In the genomic region with DNA sequence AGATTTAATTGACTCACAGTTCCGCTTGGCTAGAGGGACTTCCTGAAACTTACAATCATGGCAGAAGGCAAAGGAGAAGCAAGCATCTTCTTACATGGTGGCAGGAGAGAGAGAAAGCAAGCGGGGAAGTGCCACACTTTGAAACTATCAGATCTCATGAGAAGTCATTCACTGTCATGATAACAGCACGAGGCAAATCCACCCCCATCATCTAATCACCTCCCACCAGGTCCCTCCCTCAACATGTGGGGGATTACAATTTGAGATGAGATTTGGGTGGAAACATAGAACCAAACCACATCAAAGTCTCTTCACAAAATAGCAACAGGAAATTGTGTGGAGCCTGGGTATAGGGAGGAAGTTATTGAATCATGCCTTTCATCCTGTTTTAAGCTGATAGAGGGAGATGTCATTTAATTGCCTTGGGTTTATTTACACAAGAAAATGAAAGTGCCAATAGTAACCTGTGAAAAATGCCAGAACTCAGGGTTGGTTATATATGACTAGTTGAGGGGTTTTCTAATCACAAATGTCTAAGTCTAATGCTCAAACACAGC, we compare ENCODE assay signal across 1 cellular context.
TF ChIP-seq lines count a peak whose summit lies in the region.

No MANE protein-coding gene starts in this region.

TF ChIP-seq in HCT116, 20 proteins besides CTCF, POLR2A, EP300 and RAD21 (continued from another document):
- TF ChIP-seq, protein P1, sequence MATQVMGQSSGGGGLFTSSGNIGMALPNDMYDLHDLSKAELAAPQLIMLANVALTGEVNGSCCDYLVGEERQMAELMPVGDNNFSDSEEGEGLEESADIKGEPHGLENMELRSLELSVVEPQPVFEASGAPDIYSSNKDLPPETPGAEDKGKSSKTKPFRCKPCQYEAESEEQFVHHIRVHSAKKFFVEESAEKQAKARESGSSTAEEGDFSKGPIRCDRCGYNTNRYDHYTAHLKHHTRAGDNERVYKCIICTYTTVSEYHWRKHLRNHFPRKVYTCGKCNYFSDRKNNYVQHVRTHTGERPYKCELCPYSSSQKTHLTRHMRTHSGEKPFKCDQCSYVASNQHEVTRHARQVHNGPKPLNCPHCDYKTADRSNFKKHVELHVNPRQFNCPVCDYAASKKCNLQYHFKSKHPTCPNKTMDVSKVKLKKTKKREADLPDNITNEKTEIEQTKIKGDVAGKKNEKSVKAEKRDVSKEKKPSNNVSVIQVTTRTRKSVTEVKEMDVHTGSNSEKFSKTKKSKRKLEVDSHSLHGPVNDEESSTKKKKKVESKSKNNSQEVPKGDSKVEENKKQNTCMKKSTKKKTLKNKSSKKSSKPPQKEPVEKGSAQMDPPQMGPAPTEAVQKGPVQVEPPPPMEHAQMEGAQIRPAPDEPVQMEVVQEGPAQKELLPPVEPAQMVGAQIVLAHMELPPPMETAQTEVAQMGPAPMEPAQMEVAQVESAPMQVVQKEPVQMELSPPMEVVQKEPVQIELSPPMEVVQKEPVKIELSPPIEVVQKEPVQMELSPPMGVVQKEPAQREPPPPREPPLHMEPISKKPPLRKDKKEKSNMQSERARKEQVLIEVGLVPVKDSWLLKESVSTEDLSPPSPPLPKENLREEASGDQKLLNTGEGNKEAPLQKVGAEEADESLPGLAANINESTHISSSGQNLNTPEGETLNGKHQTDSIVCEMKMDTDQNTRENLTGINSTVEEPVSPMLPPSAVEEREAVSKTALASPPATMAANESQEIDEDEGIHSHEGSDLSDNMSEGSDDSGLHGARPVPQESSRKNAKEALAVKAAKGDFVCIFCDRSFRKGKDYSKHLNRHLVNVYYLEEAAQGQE (IDR thresholded peaks at IDR 0.05; ENCODE audit: low read depth) = no peak
- TF ChIP-seq SRF (IDR thresholded peaks at IDR 0.05; ENCODE audit: low read depth) (peak; percentile 68), CBX3 (IDR thresholded peaks at IDR 0.05; ENCODE audit: low read depth) (peak; percentile 89), ZFX (IDR thresholded peaks at IDR 0.05) (no peak), ELF1 (IDR thresholded peaks at IDR 0.05; ENCODE audit: borderline replicate concordance, low read depth) (peak; percentile 42), POLR2AphosphoS5 (IDR thresholded peaks at IDR 0.05; ENCODE audit: low read depth, low read length) (peak; percentile 62), ZNF274 (IDR thresholded peaks at IDR 0.05; ENCODE audit: low read depth, low read length) (no peak), EGR1 (IDR thresholded peaks at IDR 0.05; ENCODE audit: low read depth) (peak; percentile 83), SP1 (IDR thresholded peaks at IDR 0.05; ENCODE audit: low read depth) (peak; percentile 98), YY1 (IDR thresholded peaks at IDR 0.05; ENCODE audit: extremely low read depth, insufficient replicate concordance, low read depth, low read length) (no peak), EZH2 (IDR thresholded peaks at IDR 0.05) (no peak), CEBPB (IDR thresholded peaks at IDR 0.05; ENCODE audit: low read depth) (peak; percentile 93), EZH2phosphoT487 (IDR thresholded peaks at IDR 0.05; ENCODE audit: borderline replicate concordance) (no peak), JUND (IDR thresholded peaks at IDR 0.05) (peak; percentile 97), SIN3A (IDR thresholded peaks at IDR 0.05; ENCODE audit: low read depth) (peak; percentile 93)
- TF ChIP-seq, protein P2, sequence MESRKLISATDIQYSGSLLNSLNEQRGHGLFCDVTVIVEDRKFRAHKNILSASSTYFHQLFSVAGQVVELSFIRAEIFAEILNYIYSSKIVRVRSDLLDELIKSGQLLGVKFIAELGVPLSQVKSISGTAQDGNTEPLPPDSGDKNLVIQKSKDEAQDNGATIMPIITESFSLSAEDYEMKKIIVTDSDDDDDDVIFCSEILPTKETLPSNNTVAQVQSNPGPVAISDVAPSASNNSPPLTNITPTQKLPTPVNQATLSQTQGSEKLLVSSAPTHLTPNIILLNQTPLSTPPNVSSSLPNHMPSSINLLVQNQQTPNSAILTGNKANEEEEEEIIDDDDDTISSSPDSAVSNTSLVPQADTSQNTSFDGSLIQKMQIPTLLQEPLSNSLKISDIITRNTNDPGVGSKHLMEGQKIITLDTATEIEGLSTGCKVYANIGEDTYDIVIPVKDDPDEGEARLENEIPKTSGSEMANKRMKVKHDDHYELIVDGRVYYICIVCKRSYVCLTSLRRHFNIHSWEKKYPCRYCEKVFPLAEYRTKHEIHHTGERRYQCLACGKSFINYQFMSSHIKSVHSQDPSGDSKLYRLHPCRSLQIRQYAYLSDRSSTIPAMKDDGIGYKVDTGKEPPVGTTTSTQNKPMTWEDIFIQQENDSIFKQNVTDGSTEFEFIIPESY (IDR thresholded peaks at IDR 0.05; ENCODE audit: extremely low read depth, insufficient replicate concordance, low read length) = peak; percentile 69
- TF ChIP-seq, protein P3, sequence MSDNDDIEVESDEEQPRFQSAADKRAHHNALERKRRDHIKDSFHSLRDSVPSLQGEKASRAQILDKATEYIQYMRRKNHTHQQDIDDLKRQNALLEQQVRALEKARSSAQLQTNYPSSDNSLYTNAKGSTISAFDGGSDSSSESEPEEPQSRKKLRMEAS (IDR thresholded peaks at IDR 0.05) = peak; percentile 84
